ENCODE assay signal across 8 cellular contexts in the genomic region with DNA sequence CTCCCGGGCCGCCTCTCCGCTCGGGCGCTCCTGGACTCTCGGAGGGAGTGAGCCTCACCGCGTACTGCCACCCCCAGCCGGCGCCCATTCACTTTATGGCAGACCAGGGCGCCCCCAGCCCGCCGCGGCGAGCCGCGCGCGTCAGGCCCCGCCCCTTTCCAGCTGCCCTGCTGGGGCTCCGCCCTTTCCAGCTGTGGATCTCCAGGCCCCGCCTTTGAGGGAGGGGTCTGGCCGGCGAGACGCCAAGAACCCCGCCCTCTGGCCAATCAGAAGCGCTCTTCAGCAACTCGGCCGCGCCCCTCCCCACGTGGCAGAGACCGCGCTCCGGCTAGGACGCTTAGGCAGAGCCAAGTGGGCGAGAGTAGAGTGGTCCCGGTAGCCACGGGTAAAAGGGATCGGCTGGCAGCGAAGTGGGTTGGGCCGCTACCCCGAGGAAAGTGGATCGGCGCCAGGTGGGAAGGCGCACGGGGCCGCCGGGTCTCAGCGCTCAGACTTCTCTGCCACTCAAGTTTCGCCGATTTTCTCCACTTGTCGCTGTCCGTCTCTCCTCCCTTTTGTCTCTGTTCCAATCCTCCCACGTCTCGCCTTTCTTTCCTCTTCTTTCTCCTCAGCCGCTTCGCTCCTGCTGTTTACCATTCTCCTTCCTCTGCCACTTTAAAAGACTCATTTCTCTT. TPM values are rescaled to one million over a fixed set of nuclear protein-coding genes. Genes with fewer than 3 reads are reported as not detected.
DNase-seq lines count a peak whose midpoint lies in the region; ATAC-seq lines count a peak whose summit lies in the region.

A gene (minus strand): TSS at position 69 of the 674 bp plus-strand sequence. CDS start 9,432 bp downstream, outside the sequence.

- ATAC-seq in HG02938 (IDR thresholded peaks at IDR 0.05; ENCODE audit: unreplicated experiment): peak; percentile 34

- peak; percentile 36 to 77 for DNase-seq in NCI-H187 (lab: John Stamatoyannopoulos, UW)
- no peak for DNase-seq in NCI-H187 treated with DMSO at 0.1 percent for 48 hours (lab: John Stamatoyannopoulos, UW)
- peak; percentile 86 for DNase-seq in NCI-H460 (ENCODE audit: extremely low read depth, low read depth)
- peak; percentile 61 to 74 for DNase-seq in activated CD8-positive, alpha-beta memory T cell treated with anti-CD3 and anti-CD28 coated beads for 1 hour (ENCODE audit: extremely low read depth in 1 of 2, low read depth in 1 of 2)
- DNase-seq in effector CD4-positive, alpha-beta T cell: peak; percentile 84
- DNase-seq in medulla oblongata (ENCODE audit: extremely low spot score): peak; percentile 75
- peak; percentile 60 to 82 (median 62) for DNase-seq in stimulated activated CD4-positive, alpha-beta T cell treated with anti-CD3 and anti-CD28 coated beads, TNF-alpha, amount 100 ng/mL, for 1 hour (ENCODE audit: low read depth in 3 of 3, low spot score in 1 of 3)

RNA-seq across cellular contexts. Expression of the gene that starts here (rescaled TPM):
- 0.27 TPM in 1 of 2 replicates, not detected in the other for total RNA-seq in NCI-H460 (2014; rRNA removed; shearing (Covaris generic))
- 0.92 TPM in 1 of 2 replicates, not detected in the other for polyA plus RNA-seq in NCI-H460 (2014; cell fraction: nucleus; rRNA removed)

Comparison
In these comparisons a context has a peak if more than half of its experiments do, and no peak if none do; other contexts are left out.
1. Peak in DNase-seq in NCI-H460; RNA of the gene not detected or under 1 TPM.